In the genomic region with DNA sequence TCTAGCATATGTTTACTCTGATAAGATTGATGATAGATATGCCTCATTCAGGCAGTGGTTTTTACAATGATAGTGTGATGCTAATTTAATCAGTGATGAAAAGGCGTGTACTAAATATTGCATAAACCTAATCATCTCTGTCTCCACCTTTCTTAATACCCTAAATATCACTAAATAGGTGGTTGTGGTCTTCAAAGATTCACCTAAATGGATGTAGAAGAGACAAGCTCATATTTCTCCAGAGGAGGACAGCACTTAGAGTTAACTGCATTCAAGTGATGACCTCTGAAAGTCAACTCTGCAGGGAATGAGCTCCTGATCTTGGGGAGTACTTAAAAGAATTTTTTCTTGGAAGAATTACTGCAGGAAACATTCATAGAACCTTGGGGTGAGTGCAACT, we compare ENCODE assay signal across 7 cellular contexts. TPM values are rescaled to one million over a fixed set of nuclear protein-coding genes. Genes with fewer than 3 reads are reported as not detected.
"Had no signal": no experiment of that assay in that cellular context is flagged by ENCODE, and none has a peak within 500 bp of the region (broad histone marks: within the 10 kb centered on the region; RNA-seq: fewer than 3 reads in every experiment).

A gene with protein sequence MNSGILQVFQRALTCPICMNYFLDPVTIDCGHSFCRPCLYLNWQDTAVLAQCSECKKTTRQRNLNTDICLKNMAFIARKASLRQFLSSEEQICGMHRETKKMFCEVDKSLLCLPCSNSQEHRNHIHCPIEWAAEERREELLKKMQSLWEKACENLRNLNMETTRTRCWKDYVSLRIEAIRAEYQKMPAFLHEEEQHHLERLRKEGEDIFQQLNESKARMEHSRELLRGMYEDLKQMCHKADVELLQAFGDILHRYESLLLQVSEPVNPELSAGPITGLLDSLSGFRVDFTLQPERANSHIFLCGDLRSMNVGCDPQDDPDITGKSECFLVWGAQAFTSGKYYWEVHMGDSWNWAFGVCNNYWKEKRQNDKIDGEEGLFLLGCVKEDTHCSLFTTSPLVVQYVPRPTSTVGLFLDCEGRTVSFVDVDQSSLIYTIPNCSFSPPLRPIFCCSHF (plus strand): TSS at position 301 of the 400 bp plus-strand sequence. CDS start 2,132 bp downstream, outside the sequence.

RNA-seq across cellular contexts. Expression of the gene that starts here (rescaled TPM):
- total RNA-seq: GM23248, GM23338, H1, H4, H7, H9, HFFc6 had no signal
- polyA plus RNA-seq: GM23248, H1 had no signal
